ENCODE assay signal across 17 cellular contexts in genomic region chr18:25594351-25594750, GRCh38.
DNase-seq lines count a peak whose midpoint lies in the region; ATAC-seq and TF ChIP-seq lines count a peak whose summit lies in the region.
"Had no signal": no experiment of that assay in that cellular context is flagged by ENCODE, and none has a peak within 500 bp of the region (broad histone marks: within the 10 kb centered on the region; RNA-seq: fewer than 3 reads in every experiment).

No MANE protein-coding gene starts in this region.

- H3K4me1 ChIP-seq in PC-3 (ENCODE audit: insufficient read depth, low read length) = no peaks in the 10 kb centered on the region
- H3K4me1 ChIP-seq in mesenchymal stem cell (ENCODE audit: control insufficient read depth, insufficient read depth, low read depth, low read length) = no peaks in the 10 kb centered on the region

- H2AFZ ChIP-seq in PC-3 (ENCODE audit: low read length) = no peak overlapping the region
- no peak overlapping the region for H2AFZ ChIP-seq in mesenchymal stem cell (ENCODE audit: low read depth, low read length)

- H3K23ac ChIP-seq in mesenchymal stem cell (ENCODE audit: low read length in 2 of 2) = no peak overlapping the region

- POLR2A ChIA-PET in PC-3 (lab: Charles Lee; ENCODE audit: unreplicated experiment) = no interaction called here

- H3K9ac ChIP-seq in PC-3 (ENCODE audit: low read length) (no peak overlapping the region), mesenchymal stem cell (ENCODE audit: low read length) (no peak overlapping the region)

- H3K36me3 ChIP-seq in PC-3 (ENCODE audit: low read depth, low read length) = no peaks in the 10 kb centered on the region
- H3K36me3 ChIP-seq in brain microvascular endothelial cell (replicated peaks) = no peaks in the 10 kb centered on the region
- no peaks in the 10 kb centered on the region for H3K36me3 ChIP-seq in mesenchymal stem cell (ENCODE audit: control insufficient read depth in 1 of 2, insufficient read depth in 2 of 2, low read depth in 1 of 2, low read length in 2 of 2)
- H3K36me3 ChIP-seq: SJCRH30 had no signal

- intact Hi-C loops in PC-3 (cut with micrococcal nuclease) = no loop called here

- DNase-seq in EL (peak; percentile 64), PC-3 (peak; percentile 6), brain microvascular endothelial cell (peak; percentile 51), mesenchymal stem cell (peak; percentile 17), DMS53 (lab: John Stamatoyannopoulos, UW) (no peak), hepatic stellate cell (ENCODE audit: low spot score) (no peak), NOMO-1 treated with DMSO at 0.1 percent for 48 hours (lab: John Stamatoyannopoulos, UW; ENCODE audit: unreplicated experiment) (no peak)
- no peak for DNase-seq in activated CD4-positive, alpha-beta T cell treated with anti-CD3 and anti-CD28 coated beads, Interleukin-2, amount 50 U/mL, for 4 hours
- DNase-seq: CD4-positive, CD25-positive, alpha-beta regulatory T cell; DMS79; Karpas-422; NCI-H1417 treated with DMSO at 0.1 percent for 48 hours; NCI-H2029 treated with DMSO at 0.1 percent for 48 hours; NCI-H510A; RPMI8226; SJCRH30 had no signal

- H3K9me3 ChIP-seq in PC-3 (ENCODE audit: low read length) (no peaks in the 10 kb centered on the region), mesenchymal stem cell (ENCODE audit: control insufficient read depth, low read length) (peaks cover 17% of the 10 kb centered on the region)
- H3K9me3 ChIP-seq: SJCRH30 had no signal

- H2BK120ac ChIP-seq in mesenchymal stem cell (ENCODE audit: low read depth, low read length) = no peak overlapping the region

- H2BK15ac ChIP-seq in mesenchymal stem cell (ENCODE audit: low read depth, poor library complexity, severe bottlenecking) = no peak overlapping the region

- H3K14ac ChIP-seq in mesenchymal stem cell (ENCODE audit: low read length in 2 of 2) = no peak overlapping the region

- CTCF ChIA-PET in PC-3 (lab: Charles Lee) = no interaction called here

- H3K4me2 ChIP-seq in PC-3 (ENCODE audit: low read length) (no peak overlapping the region), mesenchymal stem cell (ENCODE audit: low read length, poor library complexity, severe bottlenecking) (no peak overlapping the region)

- no peak overlapping the region for H3K4me3 ChIP-seq in PC-3 (ENCODE audit: low read length)
- H3K4me3 ChIP-seq in brain microvascular endothelial cell (ENCODE audit: low read depth, low read length) = no peak overlapping the region
- H3K4me3 ChIP-seq in mesenchymal stem cell (ENCODE audit: insufficient read depth in 1 of 2, low read depth in 1 of 2, low read length in 2 of 2) = no peak overlapping the region
- H3K4me3 ChIP-seq: SJCRH30 had no signal

- H2BK5ac ChIP-seq in mesenchymal stem cell (ENCODE audit: low read depth, low read length, poor library complexity, severe bottlenecking) = no peak overlapping the region

- no peak overlapping the region for H3K4ac ChIP-seq in mesenchymal stem cell (ENCODE audit: low read depth in 1 of 2, low read length in 2 of 2)

- no peaks in the 10 kb centered on the region for H3K9me2 ChIP-seq in PC-3 (replicated peaks; ENCODE audit: low read length)

- no peak overlapping the region for H4K91ac ChIP-seq in mesenchymal stem cell (ENCODE audit: low read length)

- ATAC-seq in PC-3 = no peak
- ATAC-seq: HepG2 had no signal

- H3K27me3 ChIP-seq in PC-3 (ENCODE audit: low read length) (peaks cover 11% of the 10 kb centered on the region; the same call in 1 of the 2 replicates), brain microvascular endothelial cell (replicated peaks) (no peaks in the 10 kb centered on the region), mesenchymal stem cell (ENCODE audit: control insufficient read depth in 1 of 2, insufficient read depth in 1 of 2, low read length in 2 of 2) (peaks cover 0 to 4% of the 10 kb centered on the region in 2 experiments)
- H3K27me3 ChIP-seq: SJCRH30 had no signal

- BruUV-seq in PC-3 (replicated peaks; lab: Mats Ljungman, UMichigan) = no TSS peak

- H3K27ac ChIP-seq in PC-3 (ENCODE audit: low read length) (no peak overlapping the region), brain microvascular endothelial cell (no peak overlapping the region), mesenchymal stem cell (ENCODE audit: low read length, poor library complexity, severe bottlenecking) (no peak overlapping the region)
- H3K27ac ChIP-seq: SJCRH30 had no signal

- H4K8ac ChIP-seq in mesenchymal stem cell (ENCODE audit: low read length) = no peak overlapping the region

- in situ Hi-C loops in brain microvascular endothelial cell (cut with HindIII; ENCODE audit: low pct_ligation_motif_present, low sequenced_read_pairs) = no loop called here

- H3K79me1 ChIP-seq in mesenchymal stem cell (replicated peaks; ENCODE audit: low read length, poor library complexity, severe bottlenecking) = no peaks in the 10 kb centered on the region

- no peaks in the 10 kb centered on the region for H3F3A ChIP-seq in PC-3 (ENCODE audit: low read length, unreplicated experiment)

- H2BK12ac ChIP-seq in mesenchymal stem cell (ENCODE audit: low read length in 2 of 2) = no peak overlapping the region

- no peaks in the 10 kb centered on the region for H4K20me1 ChIP-seq in PC-3 (ENCODE audit: low read length)

- no peaks in the 10 kb centered on the region for H3K79me2 ChIP-seq in PC-3 (ENCODE audit: low read length)

- no peak overlapping the region for H3K18ac ChIP-seq in mesenchymal stem cell (ENCODE audit: low read depth in 1 of 2, low read length in 2 of 2)

- 100% methylated on average over 1 of the region's 1 CpG for WGBS in mesenchymal stem cell

- no peak overlapping the region for H2AK5ac ChIP-seq in mesenchymal stem cell (ENCODE audit: low read length, severe bottlenecking)

- TF ChIP-seq CTCF in PC-3 (conservative IDR thresholded peaks at IDR 0.05; ENCODE audit: low read depth, low read length) (no peak), brain microvascular endothelial cell (IDR thresholded peaks at IDR 0.05; ENCODE audit: low read depth, low read length, missing control alignments) (no peak)

Comparison
In these comparisons a context has a peak if more than half of its experiments do, and no peak if none do; other contexts are left out.
1. DNase-seq: peak in EL (single experiment), PC-3 (single experiment), brain microvascular endothelial cell (single experiment) and mesenchymal stem cell (single experiment); none in DMS53 (single experiment), hepatic stellate cell (single experiment), NOMO-1 treated with DMSO at 0.1 percent for 48 hours (single experiment) and activated CD4-positive, alpha-beta T cell treated with anti-CD3 and anti-CD28 coated beads, Interleukin-2, amount 50 U/mL, for 4 hours (0 of 2).